8 cellular contexts compared by ENCODE assay signal in genomic region chr1:17436380-17437174, GRCh38.
DNase-seq lines count a peak whose midpoint lies in the region; ATAC-seq and TF ChIP-seq lines count a peak whose summit lies in the region.

No MANE protein-coding gene starts in this region.

- POLR2A ChIA-PET in AG04449 (lab: Yijun Ruan, JAX), result no interaction called here

- no peak for TF ChIP-seq CTCF in AG04449 (IDR thresholded peaks at IDR 0.05; ENCODE audit: insufficient read depth, low read length, missing control alignments)
- no peak for TF ChIP-seq CTCF in KMS-11 (conservative IDR thresholded peaks at IDR 0.05; ENCODE audit: low read depth, low read length)
- TF ChIP-seq CTCF in choroid plexus epithelial cell (conservative IDR thresholded peaks at IDR 0.05; ENCODE audit: low read depth, low read length), result no peak

- H3K4me2 ChIP-seq in KMS-11, result peak overlapping the region; percentile 97

- H3K79me2 ChIP-seq in KMS-11 (ENCODE audit: insufficient read depth, low read depth), result peaks cover 70% of the 10 kb centered on the region

- H3K36me3 ChIP-seq in KMS-11 (ENCODE audit: insufficient read depth) (no peaks in the 10 kb centered on the region; the same call in 1 of the 2 replicates), muscle layer of colon (ENCODE audit: insufficient read depth, low read length) (peaks cover 7% of the 10 kb centered on the region)

- CTCF ChIA-PET in AG04449 (lab: Yijun Ruan, JAX), result interaction anchor here (1.5 kb wide), 2 partner anchors 12 to 16 kb away, joined by 7 to 8 read pairs; no protein-coding TSS in a partner anchor

- H4K20me1 ChIP-seq in KMS-11 (ENCODE audit: insufficient read depth), result peaks cover 14% of the 10 kb centered on the region; the same call in 1 of the 2 replicates

- H3K4me3 ChIP-seq in AG04449 (ENCODE audit: low read depth, low read length), result peak overlapping the region; percentile 72
- H3K4me3 ChIP-seq in KMS-11 (IDR thresholded peaks at IDR 0.05; ENCODE audit: insufficient read depth, low read depth, low read length), result no peak overlapping the region
- H3K4me3 ChIP-seq in choroid plexus epithelial cell (ENCODE audit: low read depth, low read length), result peak overlapping the region; percentile 76
- peak overlapping the region; percentile 60 to 77 for H3K4me3 ChIP-seq in muscle layer of colon (ENCODE audit: low read depth in 1 of 2, low read length in 2 of 2)

- H3K27me3 ChIP-seq in KMS-11 (ENCODE audit: insufficient read depth, low read depth) (peaks cover 13% of the 10 kb centered on the region; the same call in 1 of the 2 replicates), muscle layer of colon (ENCODE audit: control insufficient read depth in 1 of 2, insufficient read depth in 2 of 2, low read length in 2 of 2) (no peaks in the 10 kb centered on the region)

- ATAC-seq in HG03439 (IDR thresholded peaks at IDR 0.05; ENCODE audit: unreplicated experiment) (no peak), GM18502 (IDR thresholded peaks at IDR 0.05; ENCODE audit: poor library complexity, unreplicated experiment) (no peak), HG03520 (IDR thresholded peaks at IDR 0.05; ENCODE audit: unreplicated experiment) (no peak)

- H3K9ac ChIP-seq in KMS-11 (peak overlapping the region; percentile 96; the same call in 1 of the 2 replicates), muscle layer of colon (ENCODE audit: low read length) (peak overlapping the region; percentile 68)

- DNase-seq in AG04449 (ENCODE audit: low read depth, low spot score), result no peak
- DNase-seq in choroid plexus epithelial cell (ENCODE audit: low read depth), result peak; percentile 29
- DNase-seq in NCI-H345 (lab: John Stamatoyannopoulos, UW), result no peak

- no peak overlapping the region for H2AFZ ChIP-seq in KMS-11 (ENCODE audit: low read depth)

- peak overlapping the region; percentile 9; the same call in 1 of the 2 replicates for H3K27ac ChIP-seq in KMS-11
- H3K27ac ChIP-seq in muscle layer of colon (ENCODE audit: low read depth, low read length), result peak overlapping the region; percentile 63

- H3K4me1 ChIP-seq in KMS-11 (ENCODE audit: low read depth, poor library complexity, severe bottlenecking) (peaks cover 39% of the 10 kb centered on the region), muscle layer of colon (ENCODE audit: insufficient read depth, low read length) (peaks cover 21% of the 10 kb centered on the region)

- H3K9me3 ChIP-seq in muscle layer of colon (ENCODE audit: low read length), result no peaks in the 10 kb centered on the region
